ENCODE assay signal across 10 cellular contexts in the genomic region with DNA sequence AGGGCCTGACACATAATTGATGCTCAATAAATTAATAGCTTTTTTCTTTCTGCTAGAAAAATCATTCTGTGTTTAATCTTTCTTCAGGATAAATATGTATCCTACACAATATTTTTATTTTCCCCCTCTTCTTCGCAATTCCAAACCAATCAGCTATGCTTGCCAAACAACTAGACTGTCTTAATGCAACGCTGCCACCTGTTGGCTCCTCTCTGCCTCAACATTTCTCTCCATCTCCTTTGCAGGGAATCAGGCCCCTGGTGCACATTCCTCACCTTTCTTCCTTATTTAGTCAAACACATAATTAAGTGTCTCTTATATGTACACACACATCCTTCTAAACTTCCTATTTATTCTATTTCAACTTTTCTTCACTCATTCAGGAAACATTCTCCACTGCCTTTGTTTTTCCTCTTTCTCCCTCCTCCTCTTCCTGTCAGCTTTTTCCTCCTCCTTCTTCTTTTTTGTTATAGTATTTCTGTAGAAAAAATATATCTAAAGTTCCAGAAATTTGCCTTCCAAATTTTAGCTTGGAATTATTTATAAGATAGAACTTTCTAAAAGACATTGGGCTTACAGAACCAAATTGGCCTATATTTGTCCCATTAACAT.
A peak's percentile ranks its signal among the peaks of the same experiment; 100 is the strongest.
DNase-seq lines count a peak whose midpoint lies in the region; ATAC-seq and TF ChIP-seq lines count a peak whose summit lies in the region.
"Had no signal": no experiment of that assay in that cellular context is flagged by ENCODE, and none has a peak within 500 bp of the region (broad histone marks: within the 10 kb centered on the region; RNA-seq: fewer than 3 reads in every experiment).

No MANE protein-coding gene starts in this region.

- H3K27ac Mint-ChIP-seq in WTC11 = no peak overlapping the region
- H3K27ac Mint-ChIP-seq in neural crest cell (ENCODE audit: unreplicated experiment) = no peak overlapping the region
- no peak overlapping the region for H3K27ac Mint-ChIP-seq in activated T-helper 2 cell treated with anti-CD3 and anti-CD28 coated beads, Interferon-gamma antibody, Interleukin-2, Interleukin-4, amounts not matched to agents 10 μg/mL and 5 μg/mL and 100 μg/mL, durations not matched to agents 14 hours and 24 hours and 36 hours
- H3K27ac Mint-ChIP-seq: B cell had no signal

- POLR2A ChIA-PET in WTC11 (lab: Charles Lee) = no interaction called here

- CTCF ChIA-PET in WTC11 (lab: Charles Lee) = interaction anchor here (0.5 to 1.7 kb wide), 18 partner anchors 16 to 770 kb away, joined by 3 to 21 read pairs (median 4); no protein-coding TSS in a partner anchor

- DNase-seq in NCI-H146 (lab: John Stamatoyannopoulos, UW) = peak; percentile 38
- DNase-seq in NCI-H146 treated with DMSO at 0.1 percent for 48 hours (lab: John Stamatoyannopoulos, UW; ENCODE audit: unreplicated experiment) = no peak
- DNase-seq in NCI-H1694 (lab: John Stamatoyannopoulos, UW) = peak; percentile 59
- DNase-seq in WTC11 (ENCODE audit: low spot score) = peak; percentile 51
- DNase-seq in neural crest cell (ENCODE audit: low read depth, low spot score) = no peak
- DNase-seq in NCI-H128 (lab: John Stamatoyannopoulos, UW; ENCODE audit: unreplicated experiment) = no peak
- DNase-seq in activated T-helper 2 cell treated with anti-CD3 and anti-CD28 coated beads, Interferon-gamma antibody, Interleukin-2, Interleukin-4, amounts not matched to agents 10 μg/mL and 5 μg/mL and 100 μg/mL, durations not matched to agents 14 hours and 24 hours and 36 hours (ENCODE audit: low spot score) = no peak
- DNase-seq: activated naive CD4-positive, alpha-beta T cell treated with anti-CD3 and anti-CD28 coated beads, Interleukin-2, amount 50 U/mL, for 16 hours had no signal

- peak; percentile 36; the same call in 1 of the 2 replicates for TF ChIP-seq CTCF in WTC11 (IDR thresholded peaks at IDR 0.05)
- TF ChIP-seq CTCF in neural crest cell (conservative IDR thresholded peaks at IDR 0.05) = peak; percentile 56

- H3K27me3 Mint-ChIP-seq in WTC11 (ENCODE audit: low read depth) (no peaks in the 10 kb centered on the region; the same call in 1 of the 2 replicates), neural crest cell (ENCODE audit: low read depth) (peaks cover 5% of the 10 kb centered on the region)
- H3K27me3 Mint-ChIP-seq in activated T-helper 2 cell treated with anti-CD3 and anti-CD28 coated beads, Interferon-gamma antibody, Interleukin-2, Interleukin-4, amounts not matched to agents 10 μg/mL and 5 μg/mL and 100 μg/mL, durations not matched to agents 14 hours and 24 hours and 36 hours (ENCODE audit: low read depth) = no peaks in the 10 kb centered on the region

- H3K4me3 Mint-ChIP-seq in WTC11 (no peak overlapping the region), neural crest cell (no peak overlapping the region)
- H3K4me3 Mint-ChIP-seq in activated T-helper 2 cell treated with anti-CD3 and anti-CD28 coated beads, Interferon-gamma antibody, Interleukin-2, Interleukin-4, amounts not matched to agents 10 μg/mL and 5 μg/mL and 100 μg/mL, durations not matched to agents 14 hours and 24 hours and 36 hours (ENCODE audit: low read depth) = no peak overlapping the region
- H3K4me3 Mint-ChIP-seq: B cell had no signal

- intact Hi-C loops in activated T-helper 2 cell treated with anti-CD3 and anti-CD28 coated beads, Interferon-gamma antibody, Interleukin-2, Interleukin-4, amounts not matched to agents 10 μg/mL and 5 μg/mL and 100 μg/mL, durations not matched to agents 14 hours and 24 hours and 36 hours (cut with micrococcal nuclease) = no loop called here

- H3K4me1 Mint-ChIP-seq in WTC11 (no peaks in the 10 kb centered on the region), neural crest cell (no peaks in the 10 kb centered on the region)
- no peaks in the 10 kb centered on the region for H3K4me1 Mint-ChIP-seq in activated T-helper 2 cell treated with anti-CD3 and anti-CD28 coated beads, Interferon-gamma antibody, Interleukin-2, Interleukin-4, amounts not matched to agents 10 μg/mL and 5 μg/mL and 100 μg/mL, durations not matched to agents 14 hours and 24 hours and 36 hours (ENCODE audit: low read depth)
- H3K4me1 Mint-ChIP-seq: B cell had no signal

- H3K36me3 Mint-ChIP-seq in WTC11 (no peaks in the 10 kb centered on the region), neural crest cell (ENCODE audit: low read depth) (peaks cover 3% of the 10 kb centered on the region)
- no peaks in the 10 kb centered on the region for H3K36me3 Mint-ChIP-seq in activated T-helper 2 cell treated with anti-CD3 and anti-CD28 coated beads, Interferon-gamma antibody, Interleukin-2, Interleukin-4, amounts not matched to agents 10 μg/mL and 5 μg/mL and 100 μg/mL, durations not matched to agents 14 hours and 24 hours and 36 hours (ENCODE audit: low read depth)

- ATAC-seq in WTC11 = peak; percentile 81
- ATAC-seq in GM19035 (IDR thresholded peaks at IDR 0.05; ENCODE audit: unreplicated experiment) = no peak

- H3K9me3 Mint-ChIP-seq in WTC11 (peaks cover 7% of the 10 kb centered on the region), neural crest cell (peaks cover 3% of the 10 kb centered on the region)
- H3K9me3 Mint-ChIP-seq in activated T-helper 2 cell treated with anti-CD3 and anti-CD28 coated beads, Interferon-gamma antibody, Interleukin-2, Interleukin-4, amounts not matched to agents 10 μg/mL and 5 μg/mL and 100 μg/mL, durations not matched to agents 14 hours and 24 hours and 36 hours = peaks cover 18% of the 10 kb centered on the region

TF ChIP-seq in WTC11, 78 proteins besides CTCF, POLR2A, EP300 and RAD21 (continues in another document):
- TF ChIP-seq, protein P1, sequence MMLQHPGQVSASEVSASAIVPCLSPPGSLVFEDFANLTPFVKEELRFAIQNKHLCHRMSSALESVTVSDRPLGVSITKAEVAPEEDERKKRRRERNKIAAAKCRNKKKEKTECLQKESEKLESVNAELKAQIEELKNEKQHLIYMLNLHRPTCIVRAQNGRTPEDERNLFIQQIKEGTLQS (CRISPR knock-in tag; conservative IDR thresholded peaks at IDR 0.05) = no peak
- TF ChIP-seq, protein P2, sequence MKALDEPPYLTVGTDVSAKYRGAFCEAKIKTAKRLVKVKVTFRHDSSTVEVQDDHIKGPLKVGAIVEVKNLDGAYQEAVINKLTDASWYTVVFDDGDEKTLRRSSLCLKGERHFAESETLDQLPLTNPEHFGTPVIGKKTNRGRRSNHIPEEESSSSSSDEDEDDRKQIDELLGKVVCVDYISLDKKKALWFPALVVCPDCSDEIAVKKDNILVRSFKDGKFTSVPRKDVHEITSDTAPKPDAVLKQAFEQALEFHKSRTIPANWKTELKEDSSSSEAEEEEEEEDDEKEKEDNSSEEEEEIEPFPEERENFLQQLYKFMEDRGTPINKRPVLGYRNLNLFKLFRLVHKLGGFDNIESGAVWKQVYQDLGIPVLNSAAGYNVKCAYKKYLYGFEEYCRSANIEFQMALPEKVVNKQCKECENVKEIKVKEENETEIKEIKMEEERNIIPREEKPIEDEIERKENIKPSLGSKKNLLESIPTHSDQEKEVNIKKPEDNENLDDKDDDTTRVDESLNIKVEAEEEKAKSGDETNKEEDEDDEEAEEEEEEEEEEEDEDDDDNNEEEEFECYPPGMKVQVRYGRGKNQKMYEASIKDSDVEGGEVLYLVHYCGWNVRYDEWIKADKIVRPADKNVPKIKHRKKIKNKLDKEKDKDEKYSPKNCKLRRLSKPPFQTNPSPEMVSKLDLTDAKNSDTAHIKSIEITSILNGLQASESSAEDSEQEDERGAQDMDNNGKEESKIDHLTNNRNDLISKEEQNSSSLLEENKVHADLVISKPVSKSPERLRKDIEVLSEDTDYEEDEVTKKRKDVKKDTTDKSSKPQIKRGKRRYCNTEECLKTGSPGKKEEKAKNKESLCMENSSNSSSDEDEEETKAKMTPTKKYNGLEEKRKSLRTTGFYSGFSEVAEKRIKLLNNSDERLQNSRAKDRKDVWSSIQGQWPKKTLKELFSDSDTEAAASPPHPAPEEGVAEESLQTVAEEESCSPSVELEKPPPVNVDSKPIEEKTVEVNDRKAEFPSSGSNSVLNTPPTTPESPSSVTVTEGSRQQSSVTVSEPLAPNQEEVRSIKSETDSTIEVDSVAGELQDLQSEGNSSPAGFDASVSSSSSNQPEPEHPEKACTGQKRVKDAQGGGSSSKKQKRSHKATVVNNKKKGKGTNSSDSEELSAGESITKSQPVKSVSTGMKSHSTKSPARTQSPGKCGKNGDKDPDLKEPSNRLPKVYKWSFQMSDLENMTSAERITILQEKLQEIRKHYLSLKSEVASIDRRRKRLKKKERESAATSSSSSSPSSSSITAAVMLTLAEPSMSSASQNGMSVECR (CRISPR knock-in tag; IDR thresholded peaks at IDR 0.05; ENCODE audit: borderline replicate concordance) = no peak
- TF ChIP-seq, protein P3, sequence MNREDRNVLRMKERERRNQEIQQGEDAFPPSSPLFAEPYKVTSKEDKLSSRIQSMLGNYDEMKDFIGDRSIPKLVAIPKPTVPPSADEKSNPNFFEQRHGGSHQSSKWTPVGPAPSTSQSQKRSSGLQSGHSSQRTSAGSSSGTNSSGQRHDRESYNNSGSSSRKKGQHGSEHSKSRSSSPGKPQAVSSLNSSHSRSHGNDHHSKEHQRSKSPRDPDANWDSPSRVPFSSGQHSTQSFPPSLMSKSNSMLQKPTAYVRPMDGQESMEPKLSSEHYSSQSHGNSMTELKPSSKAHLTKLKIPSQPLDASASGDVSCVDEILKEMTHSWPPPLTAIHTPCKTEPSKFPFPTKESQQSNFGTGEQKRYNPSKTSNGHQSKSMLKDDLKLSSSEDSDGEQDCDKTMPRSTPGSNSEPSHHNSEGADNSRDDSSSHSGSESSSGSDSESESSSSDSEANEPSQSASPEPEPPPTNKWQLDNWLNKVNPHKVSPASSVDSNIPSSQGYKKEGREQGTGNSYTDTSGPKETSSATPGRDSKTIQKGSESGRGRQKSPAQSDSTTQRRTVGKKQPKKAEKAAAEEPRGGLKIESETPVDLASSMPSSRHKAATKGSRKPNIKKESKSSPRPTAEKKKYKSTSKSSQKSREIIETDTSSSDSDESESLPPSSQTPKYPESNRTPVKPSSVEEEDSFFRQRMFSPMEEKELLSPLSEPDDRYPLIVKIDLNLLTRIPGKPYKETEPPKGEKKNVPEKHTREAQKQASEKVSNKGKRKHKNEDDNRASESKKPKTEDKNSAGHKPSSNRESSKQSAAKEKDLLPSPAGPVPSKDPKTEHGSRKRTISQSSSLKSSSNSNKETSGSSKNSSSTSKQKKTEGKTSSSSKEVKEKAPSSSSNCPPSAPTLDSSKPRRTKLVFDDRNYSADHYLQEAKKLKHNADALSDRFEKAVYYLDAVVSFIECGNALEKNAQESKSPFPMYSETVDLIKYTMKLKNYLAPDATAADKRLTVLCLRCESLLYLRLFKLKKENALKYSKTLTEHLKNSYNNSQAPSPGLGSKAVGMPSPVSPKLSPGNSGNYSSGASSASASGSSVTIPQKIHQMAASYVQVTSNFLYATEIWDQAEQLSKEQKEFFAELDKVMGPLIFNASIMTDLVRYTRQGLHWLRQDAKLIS (CRISPR knock-in tag; IDR thresholded peaks at IDR 0.05; ENCODE audit: borderline replicate concordance) = no peak
- TF ChIP-seq FOXP1 (CRISPR knock-in tag; IDR thresholded peaks at IDR 0.05; ENCODE audit: borderline replicate concordance) = no peak

Comparison
In these comparisons a context has a peak if more than half of its experiments do, and no peak if none do; other contexts are left out.
1. DNase-seq: peak in NCI-H146 (single experiment), NCI-H1694 (single experiment) and WTC11 (single experiment); none in NCI-H146 treated with DMSO at 0.1 percent for 48 hours (single experiment), neural crest cell (single experiment), NCI-H128 (single experiment) and activated T-helper 2 cell treated with anti-CD3 and anti-CD28 coated beads, Interferon-gamma antibody, Interleukin-2, Interleukin-4, amounts not matched to agents 10 μg/mL and 5 μg/mL and 100 μg/mL, durations not matched to agents 14 hours and 24 hours and 36 hours (single experiment).